8 cellular contexts compared by ENCODE assay signal in genomic region chr15:85329561-85330421, GRCh38. TPM values are rescaled to one million over a fixed set of nuclear protein-coding genes. Genes with fewer than 3 reads are reported as not detected.
DNase-seq lines count a peak whose midpoint lies in the region; ATAC-seq and TF ChIP-seq lines count a peak whose summit lies in the region.

No MANE protein-coding gene starts in this region.

- DNase-seq in DMS53 (lab: John Stamatoyannopoulos, UW), result peak; percentile 59
- peak; percentile 36 for DNase-seq in activated CD4-positive, alpha-beta T cell treated with anti-CD3 and anti-CD28 coated beads for 48 hours
- DNase-seq in fibroblast of the aortic adventitia (ENCODE audit: low read depth), result peak; percentile 65
- DNase-seq in retina, result peak; percentile 39
- no peak for DNase-seq in occipital lobe (lab: John Stamatoyannopoulos, UW)
- no peak for DNase-seq in D341Med (ENCODE audit: low spot score)

- H3K4me3 ChIP-seq in fibroblast of the aortic adventitia (ENCODE audit: low read depth, low read length), result peak overlapping the region; percentile 69

- no peak for TF ChIP-seq CTCF in fibroblast of the aortic adventitia (IDR thresholded peaks at IDR 0.05; ENCODE audit: insufficient read depth, low read length)

- ATAC-seq in GM19397 (IDR thresholded peaks at IDR 0.05; ENCODE audit: unreplicated experiment) (peak; percentile 70), HG03439 (IDR thresholded peaks at IDR 0.05; ENCODE audit: unreplicated experiment) (peak; percentile 66)

RNA-seq across cellular contexts. Expression of gene AKAP13, which starts 50.6 kb away (rescaled TPM):
- total RNA-seq in fibroblast of the aortic adventitia (ENCODE audit: low replicate concordance) (87.7 and 89.9 TPM in 2 replicates), occipital lobe (142 TPM)

Comparison
In these comparisons a context has a peak if more than half of its experiments do, and no peak if none do; other contexts are left out.
1. DNase-seq: peak in DMS53 (single experiment), activated CD4-positive, alpha-beta T cell treated with anti-CD3 and anti-CD28 coated beads for 48 hours (single experiment), fibroblast of the aortic adventitia (single experiment) and retina (single experiment); none in occipital lobe (single experiment) and D341Med (single experiment).